In genomic region chr2:18521084-18521483, GRCh38 we compare ENCODE assay signal across 11 cellular contexts. TPM values are rescaled to one million over a fixed set of nuclear protein-coding genes. Genes with fewer than 3 reads are reported as not detected.
DNase-seq lines count a peak whose midpoint lies in the region; ATAC-seq and TF ChIP-seq lines count a peak whose summit lies in the region.
"Had no signal": no experiment of that assay in that cellular context is flagged by ENCODE, and none has a peak within 500 bp of the region (broad histone marks: within the 10 kb centered on the region; RNA-seq: fewer than 3 reads in every experiment).

No MANE protein-coding gene starts in this region.

- TF ChIP-seq CTCF in SK-N-SH (IDR thresholded peaks at IDR 0.05) (no peak), neural progenitor cell (IDR thresholded peaks at IDR 0.05) (no peak), vagina (IDR thresholded peaks at IDR 0.05) (no peak), ovary (IDR thresholded peaks at IDR 0.05) (no peak)

- POLR2A ChIA-PET in SK-N-SH (lab: Yijun Ruan, JAX), result interaction anchor here (1.0 kb wide), 1 partner anchor 1345 kb away, joined by 4 read pairs; no protein-coding TSS in a partner anchor

- H3K4me1 ChIP-seq in SK-N-SH (ENCODE audit: control insufficient read depth in 1 of 2, insufficient read depth in 2 of 2, low read depth in 1 of 2, low read length in 1 of 2) (peaks cover 23 to 31% of the 10 kb centered on the region in 2 experiments), neural progenitor cell (no peaks in the 10 kb centered on the region), vagina (peaks cover 25% of the 10 kb centered on the region), ovary (ENCODE audit: insufficient read depth) (no peaks in the 10 kb centered on the region)

- DNase-seq in SK-N-SH, result no peak
- no peak for DNase-seq in left cardiac atrium
- no peak for DNase-seq in neural progenitor cell (ENCODE audit: low spot score)
- no peak for DNase-seq in vagina (ENCODE audit: extremely low spot score in 2 of 2)
- no peak for DNase-seq in ovary
- no peak for DNase-seq in activated T-cell treated with anti-CD3 and anti-CD28 coated beads, Interleukin-2, amount 50 U/mL, for 72 hours
- DNase-seq in stimulated activated CD4-positive, alpha-beta T cell treated with anti-CD3 and anti-CD28 coated beads, Interleukin-4, amount 100 ng/mL, for 1 hour, result no peak

- H3K4me1 Mint-ChIP-seq in neural progenitor cell, result peaks cover 3% of the 10 kb centered on the region
- no peaks in the 10 kb centered on the region for H3K4me1 Mint-ChIP-seq in activated T-cell treated with anti-CD3 and anti-CD28 coated beads, Interleukin-2, amount 50 U/mL, for 72 hours (ENCODE audit: low read depth)

- H3K4me3 Mint-ChIP-seq in neural progenitor cell, result no peak overlapping the region
- no peak overlapping the region for H3K4me3 Mint-ChIP-seq in activated T-cell treated with anti-CD3 and anti-CD28 coated beads, Interleukin-2, amount 50 U/mL, for 72 hours
- H3K4me3 Mint-ChIP-seq: H9 had no signal

- H3K9me3 Mint-ChIP-seq in neural progenitor cell, result no peaks in the 10 kb centered on the region
- H3K9me3 Mint-ChIP-seq in activated T-cell treated with anti-CD3 and anti-CD28 coated beads, Interleukin-2, amount 50 U/mL, for 72 hours, result no peaks in the 10 kb centered on the region
- H3K9me3 Mint-ChIP-seq: H9 had no signal

- WGBS in SK-N-SH (ENCODE audit: low lambda C conversion rate), result 76% methylated on average over 7 of the region's 7 CpGs
- 76 to 87% (median 78%) methylated on average over 7 of the region's 7 CpGs for WGBS in ovary, 3 donors

- H3F3A ChIP-seq in SK-N-SH (replicated peaks; ENCODE audit: insufficient read depth) (peaks cover 24% of the 10 kb centered on the region), neural progenitor cell (ENCODE audit: low read depth) (no peaks in the 10 kb centered on the region)

- CTCF ChIA-PET in SK-N-SH (lab: Yijun Ruan, JAX), result interaction anchor here (0.6 to 8.6 kb wide), 95 partner anchors 7 to 1573 kb away, joined by 3 to 111 read pairs (median 5); partner anchors contain the start of genes OSR1 and RDH14

- H3K27ac ChIP-seq in SK-N-SH (ENCODE audit: low read depth in 2 of 2, low read length in 1 of 2), result peak overlapping the region; percentile 57 to 67; a peak in 3 of 4 replicates
- H3K27ac ChIP-seq in neural progenitor cell, result no peak overlapping the region
- H3K27ac ChIP-seq in vagina, result peak overlapping the region; percentile 67
- H3K27ac ChIP-seq in ovary, result no peak overlapping the region
- H3K27ac ChIP-seq: 22Rv1 had no signal

- TF ChIP-seq RAD21 in SK-N-SH (IDR thresholded peaks at IDR 0.05; ENCODE audit: low read length), result no peak

- H3K36me3 Mint-ChIP-seq in neural progenitor cell, result no peaks in the 10 kb centered on the region
- H3K36me3 Mint-ChIP-seq in activated T-cell treated with anti-CD3 and anti-CD28 coated beads, Interleukin-2, amount 50 U/mL, for 72 hours (ENCODE audit: insufficient read depth in 2 of 2), result no peaks in the 10 kb centered on the region

- H3K9ac ChIP-seq in SK-N-SH (0 out of 2 replicates have a peak overlapping the region, but pooled peaks have one; percentile 13), neural progenitor cell (no peak overlapping the region)

- no peaks in the 10 kb centered on the region for H4K20me1 ChIP-seq in SK-N-SH (ENCODE audit: insufficient read depth)
- H4K20me1 ChIP-seq in neural progenitor cell (ENCODE audit: low read depth), result no peaks in the 10 kb centered on the region

- no peaks in the 10 kb centered on the region for H3K9me3 ChIP-seq in SK-N-SH
- H3K9me3 ChIP-seq in neural progenitor cell (ENCODE audit: low read depth), result no peaks in the 10 kb centered on the region
- no peaks in the 10 kb centered on the region for H3K9me3 ChIP-seq in vagina
- no peaks in the 10 kb centered on the region for H3K9me3 ChIP-seq in ovary
- H3K9me3 ChIP-seq: Caco-2 had no signal

- H3K27me3 ChIP-seq in SK-N-SH (ENCODE audit: insufficient read depth) (no peaks in the 10 kb centered on the region), neural progenitor cell (no peaks in the 10 kb centered on the region), vagina (no peaks in the 10 kb centered on the region), ovary (no peaks in the 10 kb centered on the region)

- H3K79me2 ChIP-seq in SK-N-SH (ENCODE audit: insufficient read depth) (no peaks in the 10 kb centered on the region), neural progenitor cell (ENCODE audit: low read depth) (no peaks in the 10 kb centered on the region)

- no peak for TF ChIP-seq POLR2A in vagina (IDR thresholded peaks at IDR 0.05)
- TF ChIP-seq POLR2A in ovary (IDR thresholded peaks at IDR 0.05), result no peak

- H3K9me2 ChIP-seq in SK-N-SH, result no peaks in the 10 kb centered on the region

- peaks cover 6% of the 10 kb centered on the region for H3K27me3 Mint-ChIP-seq in neural progenitor cell (ENCODE audit: insufficient read depth, low read depth)
- peaks cover 29% of the 10 kb centered on the region for H3K27me3 Mint-ChIP-seq in activated T-cell treated with anti-CD3 and anti-CD28 coated beads, Interleukin-2, amount 50 U/mL, for 72 hours (ENCODE audit: low read depth)

- ATAC-seq in SK-N-SH treated with all-trans-retinoic acid at 6 μM for 48 hours, result no peak
- peak; percentile 21 to 38 for ATAC-seq in left cardiac atrium
- no peak for ATAC-seq in activated T-cell treated with anti-CD3 and anti-CD28 coated beads, Interleukin-2, amount 50 U/mL, for 72 hours (replicated peaks in 1 of 2)

- H3K27ac Mint-ChIP-seq in neural progenitor cell, result no peak overlapping the region
- H3K27ac Mint-ChIP-seq in activated T-cell treated with anti-CD3 and anti-CD28 coated beads, Interleukin-2, amount 50 U/mL, for 72 hours, result no peak overlapping the region
- H3K27ac Mint-ChIP-seq: H9 had no signal

- peak overlapping the region; percentile 50; the same call in 1 of the 2 replicates for H2AFZ ChIP-seq in SK-N-SH (ENCODE audit: low read depth)
- peak overlapping the region; percentile 75 for H2AFZ ChIP-seq in neural progenitor cell (replicated peaks)

- intact Hi-C loops in left cardiac atrium (cut with DNase I), result loop anchor here in 1 of 2 donors (2.0 to 5.0 kb wide), 2 partner anchors 221 to 1342 kb away; no protein-coding TSS in a partner anchor
- intact Hi-C loops in vagina (cut with DNase I), result loop anchor here (5.0 kb wide), 1 partner anchor 1341 kb away; no protein-coding TSS in a partner anchor
- intact Hi-C loops in ovary (cut with DNase I), result loop anchor here (5.0 to 10.0 kb wide), 4 partner anchors 841 to 1344 kb away; no protein-coding TSS in a partner anchor

- no peak for TF ChIP-seq EP300 in SK-N-SH (IDR thresholded peaks at IDR 0.05; ENCODE audit: borderline replicate concordance in 1 of 2, low read depth in 1 of 2, low read length in 1 of 2)
- TF ChIP-seq EP300 in ovary (IDR thresholded peaks at IDR 0.05), result no peak

- H3K4me3 ChIP-seq in SK-N-SH (ENCODE audit: low read depth in 2 of 2, low read length in 1 of 2) (no peak overlapping the region), neural progenitor cell (no peak overlapping the region), vagina (no peak overlapping the region), ovary (no peak overlapping the region)

- no peaks in the 10 kb centered on the region for H3K36me3 ChIP-seq in SK-N-SH (replicated peaks in 1 of 2; ENCODE audit: control insufficient read depth in 1 of 2, insufficient read depth in 2 of 2, low read length in 1 of 2)
- H3K36me3 ChIP-seq in neural progenitor cell, result no peaks in the 10 kb centered on the region
- no peaks in the 10 kb centered on the region for H3K36me3 ChIP-seq in vagina
- no peaks in the 10 kb centered on the region for H3K36me3 ChIP-seq in ovary

- H3K4me2 ChIP-seq in SK-N-SH, result 0 out of 2 replicates have a peak overlapping the region, but pooled peaks have one; percentile 6
- H3K4me2 ChIP-seq in neural progenitor cell, result no peak overlapping the region

TF ChIP-seq in SK-N-SH, 30 proteins besides CTCF, POLR2A, EP300 and RAD21:
- no peak for TF ChIP-seq CHD2 (IDR thresholded peaks at IDR 0.05; ENCODE audit: low read length, partially characterized antibody)

TF ChIP-seq in SK-N-SH treated with all-trans-retinoic acid at 6 μM for 48 hours, 23 proteins besides CTCF, POLR2A, EP300 and RAD21 (continues in another document):
- TF ChIP-seq POU6F1 (CRISPR knock-in tag; IDR thresholded peaks at IDR 0.05; ENCODE audit: borderline replicate concordance, low read depth) (no peak), CSRNP3 (CRISPR knock-in tag; IDR thresholded peaks at IDR 0.05) (no peak), TOX (CRISPR knock-in tag; IDR thresholded peaks at IDR 0.05; ENCODE audit: borderline replicate concordance) (no peak), BACH2 (CRISPR knock-in tag; IDR thresholded peaks at IDR 0.05; ENCODE audit: borderline replicate concordance) (no peak)

RNA-seq across cellular contexts. Expression of gene RDH14, which starts 39.4 kb away (rescaled TPM):
- polyA plus RNA-seq in SK-N-SH (2012; rRNA removed) (20.2 and 30.7 TPM in 2 replicates), ovary (10 to 100 TPM; 18.4 to 27.9 TPM)
- 32.8 and 39.7 TPM in 2 replicates for polyA plus RNA-seq in SK-N-SH (2012; cell fraction: cytosol; rRNA removed)
- polyA plus RNA-seq in SK-N-SH (2012; cell fraction: nucleus; rRNA removed), result 9.1 and 15.5 TPM in 2 replicates
- total RNA-seq in left cardiac atrium (10 to 100 TPM; 35.7 to 39.5 TPM), neural progenitor cell (ENCODE audit: low replicate concordance) (27.7 and 33.5 TPM in 2 replicates), vagina (25.3 TPM), ovary (10 to 100 TPM; 16.0 to 27.5 (median 20.0) TPM)
- total RNA-seq in activated T-cell treated with anti-CD3 and anti-CD28 coated beads, Interleukin-2, amount 50 U/mL, for 72 hours, result 10 to 100 TPM; 20.0 to 23.2 TPM

Comparison
In these comparisons a context has a peak if more than half of its experiments do, and no peak if none do; other contexts are left out.
1. H3K27ac ChIP-seq: peak in SK-N-SH (2 of 2) and vagina (single experiment); none in neural progenitor cell (single experiment) and ovary (0 of 2).
2. ATAC-seq: peak in left cardiac atrium (2 of 2); none in SK-N-SH treated with all-trans-retinoic acid at 6 μM for 48 hours (single experiment) and activated T-cell treated with anti-CD3 and anti-CD28 coated beads, Interleukin-2, amount 50 U/mL, for 72 hours (0 of 2).